In the genomic region with DNA sequence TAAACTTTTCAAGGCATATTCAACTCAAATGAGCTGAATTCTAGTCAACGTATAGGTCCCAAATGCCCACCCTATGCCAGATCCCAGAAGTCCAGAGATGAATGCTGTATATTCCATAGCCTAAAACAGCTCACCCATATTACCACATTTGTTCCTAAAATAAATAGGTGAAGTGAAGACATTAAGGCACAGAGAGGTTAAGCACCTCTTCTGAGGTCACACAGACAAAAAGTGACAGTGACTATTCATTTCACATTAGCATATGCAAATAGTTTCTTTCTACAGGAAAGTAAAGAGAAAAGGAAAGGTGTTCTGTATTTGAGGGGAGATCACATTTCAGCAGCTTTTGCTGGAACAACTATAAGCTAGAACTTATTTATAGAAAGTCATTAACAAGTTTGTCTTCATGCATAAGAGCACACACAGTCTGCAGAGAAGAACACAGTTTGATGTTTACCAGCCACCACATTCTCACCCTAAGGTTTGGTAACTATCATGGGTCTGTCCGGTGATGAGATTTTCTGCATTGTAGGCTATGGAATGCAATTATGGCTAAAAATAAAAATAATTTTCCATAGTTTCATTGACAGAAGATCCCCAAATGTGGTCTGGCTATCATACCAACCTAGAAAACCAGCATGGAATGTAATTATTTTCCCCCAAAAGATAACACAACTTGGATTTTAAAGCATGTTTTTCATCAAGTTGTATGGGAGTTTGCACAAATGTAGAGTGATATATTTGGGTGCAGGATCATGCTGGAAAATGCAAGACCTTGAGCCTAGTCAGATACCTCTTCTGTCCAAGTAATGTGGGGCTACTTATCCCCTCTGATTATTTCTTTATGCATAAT, we compare ENCODE assay signal across 21 cellular contexts.
DNase-seq lines count a peak whose midpoint lies in the region; ATAC-seq, FAIRE-seq and TF ChIP-seq lines count a peak whose summit lies in the region.
"Had no signal": no experiment of that assay in that cellular context is flagged by ENCODE, and none has a peak within 500 bp of the region (broad histone marks: within the 10 kb centered on the region; RNA-seq: fewer than 3 reads in every experiment).

No MANE protein-coding gene starts in this region.

- TF ChIP-seq CTCF in SK-N-SH (IDR thresholded peaks at IDR 0.05) (no peak), HEK293 (tag by site-specific recombination; IDR thresholded peaks at IDR 0.05) (no peak), H1 (IDR thresholded peaks at IDR 0.05; ENCODE audit: control extremely low read depth in 1 of 3, insufficient read depth in 1 of 3, low read depth in 1 of 3, low read length in 3 of 3) (no peak)

- no peak for TF ChIP-seq EP300 in SK-N-SH (IDR thresholded peaks at IDR 0.05; ENCODE audit: borderline replicate concordance in 1 of 2, low read depth in 1 of 2, low read length in 1 of 2)
- no peak for TF ChIP-seq EP300 in H1 (IDR thresholded peaks at IDR 0.05; ENCODE audit: borderline replicate concordance in 1 of 2, low read depth in 2 of 2, low read length in 2 of 2)

- no peak overlapping the region for H3K9ac ChIP-seq in SK-N-SH
- H3K9ac ChIP-seq in H1 (replicated peaks in 1 of 4; ENCODE audit: extremely low read depth in 1 of 4, low read depth in 3 of 4, low read length in 3 of 4) = no peak overlapping the region

- H3K23me2 ChIP-seq in H1 (ENCODE audit: low read depth, low read length) = no peaks in the 10 kb centered on the region

- no peaks in the 10 kb centered on the region for H3K9me2 ChIP-seq in SK-N-SH

- no peak overlapping the region for H4K8ac ChIP-seq in H1 (ENCODE audit: extremely low read depth, insufficient read depth, low read length)

- no peak overlapping the region for H3K4ac ChIP-seq in H1 (replicated peaks; ENCODE audit: insufficient read length, low read depth, low read length)

- 30% methylated on average over 2 of the region's 2 CpGs for whole genome bisulfite sequencing in SK-N-SH (ENCODE audit: low lambda C conversion rate)
- 91% methylated on average over 2 of the region's 2 CpGs; no CpG with 5 or more reads in 1 of the 2 experiments for WGBS in H1 (ENCODE audit: extremely low coverage in 1 of 2, insufficient coverage in 1 of 2, insufficient read length in 1 of 2, insufficient replicate concordance in 2 of 2, low coverage in 1 of 2, low lambda C conversion rate in 2 of 2, missing lambda C conversion rate in 1 of 2), 2 experiments

- no peak overlapping the region for H2BK12ac ChIP-seq in H1 (ENCODE audit: low read depth, low read length)

- H3F3A ChIP-seq in SK-N-SH (replicated peaks; ENCODE audit: insufficient read depth) = no peaks in the 10 kb centered on the region

- no peak overlapping the region for H2AK5ac ChIP-seq in H1 (ENCODE audit: low read depth, low read length)

- TF ChIP-seq RAD21 in SK-N-SH (IDR thresholded peaks at IDR 0.05; ENCODE audit: low read length) (no peak), H1 (IDR thresholded peaks at IDR 0.05 in 1 of 2, conservative IDR thresholded peaks at IDR 0.05 in 1 of 2; ENCODE audit: low read depth in 2 of 2, low read length in 2 of 2) (no peak)

- POLR2A ChIA-PET in SK-N-SH (lab: Yijun Ruan, JAX) (no interaction called here), HEK293 (lab: Yijun Ruan, JAX) (interaction anchor here (1.6 kb wide), 1 partner anchor 12 kb away, joined by 3 read pairs; no protein-coding TSS in a partner anchor), H1 (lab: Charles Lee; ENCODE audit: partially characterized antibody) (no interaction called here)

- H3K4me1 ChIP-seq in SK-N-SH (ENCODE audit: control insufficient read depth in 1 of 2, insufficient read depth in 2 of 2, low read depth in 1 of 2, low read length in 1 of 2) (no peaks in the 10 kb centered on the region), HEK293 (ENCODE audit: control insufficient read depth, insufficient read depth, low read length) (peaks cover 10% of the 10 kb centered on the region), H1 (replicated peaks in 1 of 4; ENCODE audit: control insufficient read depth in 3 of 4, insufficient read depth in 4 of 4, low read length in 3 of 4) (no peaks in the 10 kb centered on the region)
- H3K4me1 ChIP-seq: BE2C had no signal

- H3K36me3 ChIP-seq in SK-N-SH (replicated peaks in 1 of 2; ENCODE audit: control insufficient read depth in 1 of 2, insufficient read depth in 2 of 2, low read length in 1 of 2) (no peaks in the 10 kb centered on the region), HEK293 (ENCODE audit: control insufficient read depth in 2 of 2, insufficient read depth in 1 of 2, low read length in 2 of 2) (no peaks in the 10 kb centered on the region), H1 (ENCODE audit: control insufficient read depth in 2 of 4, insufficient read depth in 4 of 4, low read length in 3 of 4) (no peaks in the 10 kb centered on the region)
- H3K36me3 ChIP-seq: BE2C had no signal

- H3K79me1 ChIP-seq in H1 (ENCODE audit: low read depth, low read length) = no peaks in the 10 kb centered on the region

- no peak overlapping the region for H2BK20ac ChIP-seq in H1 (ENCODE audit: low read length)

- H3K14ac ChIP-seq in H1 (ENCODE audit: insufficient read length) = no peak overlapping the region

- H4K91ac ChIP-seq in H1 (replicated peaks; ENCODE audit: insufficient read length, low read length) = no peak overlapping the region

- H2BK5ac ChIP-seq in H1 (ENCODE audit: low read depth, low read length) = no peak overlapping the region

- H3K27me3 ChIP-seq in SK-N-SH (ENCODE audit: insufficient read depth) (no peaks in the 10 kb centered on the region), H1 (replicated peaks in 1 of 4; ENCODE audit: control insufficient read depth in 3 of 4, extremely low read depth in 1 of 4, insufficient read depth in 3 of 4, low read length in 3 of 4) (no peaks in the 10 kb centered on the region; a peak in 1 of 7 replicates)
- H3K27me3 ChIP-seq: BE2C had no signal

- no peak for ATAC-seq in SK-N-SH treated with all-trans-retinoic acid at 6 μM for 48 hours
- ATAC-seq: GM23338, HCT116, HepG2 had no signal

- H3K4me3 ChIP-seq in SK-N-SH (ENCODE audit: low read depth in 2 of 2, low read length in 1 of 2) (no peak overlapping the region), HEK293 (ENCODE audit: low read depth, low read length) (no peak overlapping the region), H1 (ENCODE audit: extremely low read depth in 1 of 4, insufficient read depth in 2 of 4, low read depth in 3 of 4, low read length in 4 of 4) (no peak overlapping the region)
- H3K4me3 ChIP-seq: GM23338 had no signal

- H2BK15ac ChIP-seq in H1 (ENCODE audit: low read length) = no peak overlapping the region

- H4K5ac ChIP-seq in H1 (ENCODE audit: insufficient read length, low read depth, low read length) = no peak overlapping the region

- CTCF ChIA-PET in SK-N-SH (lab: Yijun Ruan, JAX) (interaction anchor here (1.2 kb wide), 1 partner anchor 290 kb away, joined by 3 read pairs; no protein-coding TSS in a partner anchor), HEK293 (lab: Yijun Ruan, JAX) (no interaction called here), H1 (lab: Charles Lee; ENCODE audit: partially characterized antibody) (interaction anchor here (0.8 to 1.7 kb wide), 3 partner anchors 24 to 444 kb away, joined by 3 to 4 read pairs (median 3); no protein-coding TSS in a partner anchor)

- no peak for DNase-seq in SK-N-SH
- DNase-seq in H1 (ENCODE audit: low read depth in 1 of 2, low spot score in 2 of 2) = no peak
- DNase-seq in activated T-cell treated with anti-CD3 and anti-CD28 coated beads, Interleukin-2, amount 50 U/mL, for 48 hours = no peak
- no peak for DNase-seq in UCSD-AML1 (lab: John Stamatoyannopoulos, UW; ENCODE audit: unreplicated experiment)
- DNase-seq: ACHN; BE2C; C1 segment of cervical spinal cord; CD4-positive, CD25-positive, alpha-beta regulatory T cell; CD8-positive, alpha-beta memory T cell; DMS79; GDM1; H7; KG1 had no signal

- no peaks in the 10 kb centered on the region for H3K9me3 ChIP-seq in SK-N-SH
- no peaks in the 10 kb centered on the region for H3K9me3 ChIP-seq in HEK293 (ENCODE audit: control insufficient read depth, insufficient read depth, low read depth, low read length)
- H3K9me3 ChIP-seq in H1 (ENCODE audit: insufficient read depth in 2 of 2, low read depth in 1 of 2, low read length in 1 of 2) = peaks cover 0 to 5% of the 10 kb centered on the region in 2 experiments; a peak in 1 of 4 replicates
- H3K9me3 ChIP-seq: BE2C had no signal

- no peak for TF ChIP-seq POLR2A in H1 (IDR thresholded peaks at IDR 0.05; ENCODE audit: control extremely low read depth in 1 of 2, low read depth in 2 of 2, low read length in 2 of 2)

- H4K20me1 ChIP-seq in SK-N-SH (ENCODE audit: insufficient read depth) = no peaks in the 10 kb centered on the region
- no peaks in the 10 kb centered on the region for H4K20me1 ChIP-seq in H1 (replicated peaks in 1 of 2; ENCODE audit: control insufficient read depth in 1 of 2, insufficient read depth in 2 of 2, low read length in 2 of 2)

- H3K56ac ChIP-seq in H1 (replicated peaks; ENCODE audit: insufficient read length, low read depth, low read length) = no peak overlapping the region

- no peak overlapping the region for H3K27ac ChIP-seq in SK-N-SH (ENCODE audit: low read depth in 2 of 2, low read length in 1 of 2)
- H3K27ac ChIP-seq in HEK293 (ENCODE audit: extremely low read depth, low read depth, low read length) = no peak overlapping the region
- no peak overlapping the region for H3K27ac ChIP-seq in H1 (ENCODE audit: low read depth, low read length)

- no peak overlapping the region for H2AFZ ChIP-seq in SK-N-SH (ENCODE audit: low read depth)
- H2AFZ ChIP-seq in H1 (ENCODE audit: low read length) = no peak overlapping the region
- H2AFZ ChIP-seq: GM23338 had no signal

- H2BK120ac ChIP-seq in H1 (replicated peaks; ENCODE audit: low read depth, low read length) = no peak overlapping the region

- no peak overlapping the region for H3K4me2 ChIP-seq in SK-N-SH
- H3K4me2 ChIP-seq in H1 (ENCODE audit: insufficient read depth in 1 of 2, low read depth in 2 of 2, low read length in 2 of 2) = no peak overlapping the region
- H3K4me2 ChIP-seq: GM23338 had no signal

- H3K18ac ChIP-seq in H1 (ENCODE audit: extremely low read depth, low read length) = no peak overlapping the region

- H3K79me2 ChIP-seq in SK-N-SH (ENCODE audit: insufficient read depth) = no peaks in the 10 kb centered on the region
- no peaks in the 10 kb centered on the region for H3K79me2 ChIP-seq in H1 (ENCODE audit: control insufficient read depth in 1 of 2, insufficient read depth in 2 of 2, low read length in 2 of 2)

- no peak for FAIRE-seq in H1 (lab: Jason Lieb, UNC)
- FAIRE-seq: A204.1, GM12892, GM18507, HepG2 had no signal

- H3K23ac ChIP-seq in H1 (ENCODE audit: insufficient read length) = no peak overlapping the region

TF ChIP-seq in SK-N-SH treated with all-trans-retinoic acid at 6 μM for 48 hours, 23 proteins besides CTCF, POLR2A, EP300 and RAD21 (continues in another document):
- TF ChIP-seq ISL1 (CRISPR knock-in tag; IDR thresholded peaks at IDR 0.05) = peak; percentile 89
- TF ChIP-seq ZNF565 (CRISPR knock-in tag; conservative IDR thresholded peaks at IDR 0.05; ENCODE audit: low read depth) = no peak

TF ChIP-seq in SK-N-SH, 30 proteins besides CTCF, POLR2A, EP300 and RAD21 (continues in another document):
- TF ChIP-seq SMC3 (IDR thresholded peaks at IDR 0.05; ENCODE audit: low read depth, low read length) = no peak

TF ChIP-seq in HEK293, 187 proteins besides CTCF, POLR2A, EP300 and RAD21 (continues in another document):
- TF ChIP-seq ZNF624 (tag by site-specific recombination; IDR thresholded peaks at IDR 0.05) = no peak

TF ChIP-seq in H1, 55 proteins besides CTCF, POLR2A, EP300 and RAD21 (continues in another document):
- no peak for TF ChIP-seq SIRT6 (IDR thresholded peaks at IDR 0.05; ENCODE audit: low read length)
